ENCODE assay signal across 15 cellular contexts in the genomic region with DNA sequence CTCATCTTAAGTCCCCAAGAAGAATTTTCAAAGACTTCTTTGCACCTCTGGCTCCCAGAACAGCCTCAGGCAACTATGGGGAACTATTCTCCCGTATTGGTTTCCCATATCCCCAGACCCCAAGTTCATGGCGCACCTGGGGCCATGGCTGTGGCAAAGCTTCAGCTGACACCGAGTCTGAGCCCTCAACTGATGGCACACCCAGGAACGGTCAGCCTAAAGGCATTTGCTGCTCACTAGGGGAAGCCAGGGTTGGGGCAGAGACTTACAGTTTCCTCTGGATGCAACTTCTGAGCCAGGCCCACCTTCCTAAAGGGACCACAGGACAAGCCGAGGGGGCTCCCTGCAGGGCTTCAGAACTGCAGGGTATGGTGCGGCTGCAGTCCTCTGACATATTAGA. TPM values are rescaled to one million over a fixed set of nuclear protein-coding genes. Genes with fewer than 3 reads are reported as not detected.
DNase-seq lines count a peak whose midpoint lies in the region; ATAC-seq and TF ChIP-seq lines count a peak whose summit lies in the region.
"Had no signal": no experiment of that assay in that cellular context is flagged by ENCODE, and none has a peak within 500 bp of the region (broad histone marks: within the 10 kb centered on the region; RNA-seq: fewer than 3 reads in every experiment).

No MANE protein-coding gene starts in this region.

- H3K4me3 ChIP-seq in CD8-positive, alpha-beta memory T cell (ENCODE audit: low read length): no peak overlapping the region
- H3K4me3 ChIP-seq in HCT116 (replicated peaks in 1 of 2; ENCODE audit: low read depth in 1 of 2, low read length in 2 of 2) (peak overlapping the region in 1 of 2 experiments; percentile 11; a peak in 1 of 4 replicates), trophoblast cell (ENCODE audit: low read depth, low read length) (no peak overlapping the region)
- H3K4me3 ChIP-seq: coronary artery had no signal

- WGBS in trophoblast cell (ENCODE audit: extremely low coverage, insufficient coverage, insufficient read length): no CpG with 5 or more reads among the region's 6 CpGs

- POLR2A ChIA-PET in CD8-positive, alpha-beta memory T cell (lab: Charles Lee): no interaction called here
- POLR2A ChIA-PET in HCT116 (lab: Charles Lee): no interaction called here
- POLR2A ChIA-PET in RWPE1 (lab: Yijun Ruan, JAX; ENCODE audit: low non-redundant PET): no interaction called here

- no peak overlapping the region for H4K8ac ChIP-seq in trophoblast cell (ENCODE audit: low read depth, low read length)

- peak overlapping the region; percentile 27 for H2BK12ac ChIP-seq in trophoblast cell (ENCODE audit: low read length)

- no peak overlapping the region for H3K4ac ChIP-seq in trophoblast cell (ENCODE audit: low read depth, low read length)

- no peak overlapping the region for H4K12ac ChIP-seq in trophoblast cell (ENCODE audit: low read depth, low read length)

- intact Hi-C loops in HCT116 (cut with micrococcal nuclease): no loop called here

- no peaks in the 10 kb centered on the region for H3K9me2 ChIP-seq in HCT116 (ENCODE audit: insufficient read depth)

- CTCF ChIA-PET in CD8-positive, alpha-beta memory T cell (lab: Charles Lee): no interaction called here
- CTCF ChIA-PET in HCT116 (lab: Charles Lee) (no interaction called here), RWPE1 (lab: Yijun Ruan, JAX) (no interaction called here)

- H3K18ac ChIP-seq in trophoblast cell (ENCODE audit: low read length): peak overlapping the region; percentile 16

- no peaks in the 10 kb centered on the region for H4K20me1 ChIP-seq in HCT116 (ENCODE audit: insufficient read depth)

- H3K23ac ChIP-seq in trophoblast cell (ENCODE audit: low read length): no peak overlapping the region

- RAD21 ChIA-PET in HCT116 (lab: Charles Lee; ENCODE audit: low non-redundant PET in 1 of 2, low total read pairs in 2 of 2, uncharacterized antibody in 2 of 2, unreplicated experiment in 2 of 2): no interaction called here

- no peak for TF ChIP-seq CTCF in HCT116 (IDR thresholded peaks at IDR 0.05 in 2 of 3, conservative IDR thresholded peaks at IDR 0.05 in 1 of 3; ENCODE audit: borderline replicate concordance in 1 of 3, insufficient read depth in 1 of 3, low read depth in 2 of 3, low read length in 2 of 3)
- TF ChIP-seq CTCF in brain (conservative IDR thresholded peaks at IDR 0.05): no peak
- no peak for TF ChIP-seq CTCF in RWPE1 (conservative IDR thresholded peaks at IDR 0.05; ENCODE audit: low read depth)

- peaks cover 0 to 2% (median 0%) of the 10 kb centered on the region in 5 donors for H3K9me3 Mint-ChIP-seq in CD8-positive, alpha-beta memory T cell
- H3K9me3 Mint-ChIP-seq in brain: peaks cover 0 to 5% (median 0%) of the 10 kb centered on the region in 5 experiments
- H3K9me3 Mint-ChIP-seq: activated naive CD4-positive, alpha-beta T cell treated with anti-CD3 and anti-CD28 coated beads, Interleukin-2, amount 50 U/mL, for 24 hours; immature natural killer cell had no signal

- H4K91ac ChIP-seq in trophoblast cell (ENCODE audit: low read depth, low read length): peak overlapping the region; percentile 41

- peak overlapping the region; percentile 2 for H2BK5ac ChIP-seq in trophoblast cell (ENCODE audit: low read depth, low read length, poor library complexity)

- peak overlapping the region; percentile 60 for H2AK5ac ChIP-seq in trophoblast cell (ENCODE audit: low read length)

- no peak for DNase-seq in CD8-positive, alpha-beta memory T cell
- no peak for DNase-seq in HCT116 (ENCODE audit: low read depth, low spot score)
- DNase-seq in trophoblast cell: no peak
- DNase-seq in RWPE1 (ENCODE audit: low spot score): no peak
- no peak for DNase-seq in foreskin melanocyte
- DNase-seq: activated CD4-positive, alpha-beta T cell treated with anti-CD3 and anti-CD28 coated beads, Interleukin-2, amount 50 U/mL, for 1 hour; immature natural killer cell; midbrain had no signal

- H3K27me3 Mint-ChIP-seq in CD8-positive, alpha-beta memory T cell: peaks cover 7 to 10% of the 10 kb centered on the region in 2 donors
- no peaks in the 10 kb centered on the region for H3K27me3 Mint-ChIP-seq in brain
- H3K27me3 Mint-ChIP-seq: activated naive CD4-positive, alpha-beta T cell treated with anti-CD3 and anti-CD28 coated beads, Interleukin-2, amount 50 U/mL, for 24 hours had no signal

- H3K36me3 Mint-ChIP-seq in CD8-positive, alpha-beta memory T cell: no peaks in the 10 kb centered on the region
- no peaks in the 10 kb centered on the region for H3K36me3 Mint-ChIP-seq in brain
- H3K36me3 Mint-ChIP-seq: activated naive CD4-positive, alpha-beta T cell treated with anti-CD3 and anti-CD28 coated beads, Interleukin-2, amount 50 U/mL, for 24 hours; immature natural killer cell had no signal

- H2AFZ ChIP-seq in HCT116 (ENCODE audit: low read depth, low read length, poor library complexity, severe bottlenecking) (no peak overlapping the region), trophoblast cell (ENCODE audit: insufficient read depth, low read length, poor library complexity) (no peak overlapping the region)

- H3K4me3 Mint-ChIP-seq in CD8-positive, alpha-beta memory T cell: peak overlapping the region; percentile 70 to 91 (median 74)
- no peak overlapping the region for H3K4me3 Mint-ChIP-seq in brain
- H3K4me3 Mint-ChIP-seq: activated naive CD4-positive, alpha-beta T cell treated with anti-CD3 and anti-CD28 coated beads, Interleukin-2, amount 50 U/mL, for 24 hours; immature natural killer cell had no signal

- no peak for TF ChIP-seq POLR2A in HCT116 (IDR thresholded peaks at IDR 0.05; ENCODE audit: borderline replicate concordance, extremely low read depth, insufficient read depth, insufficient read length)

- no peaks in the 10 kb centered on the region for H3K9me3 ChIP-seq in CD8-positive, alpha-beta memory T cell (ENCODE audit: low read length)
- no peaks in the 10 kb centered on the region for H3K9me3 ChIP-seq in HCT116 (ENCODE audit: control insufficient read depth in 1 of 2, insufficient read depth in 1 of 2, low read depth in 1 of 2, low read length in 2 of 2)
- no peaks in the 10 kb centered on the region for H3K9me3 ChIP-seq in trophoblast cell (ENCODE audit: insufficient read depth, low read depth, low read length)

- H3K4me1 Mint-ChIP-seq in CD8-positive, alpha-beta memory T cell: peaks cover 24 to 43% (median 33%) of the 10 kb centered on the region in 3 donors
- H3K4me1 Mint-ChIP-seq in brain: peaks cover 80% of the 10 kb centered on the region

- H3K4me2 ChIP-seq in HCT116 (ENCODE audit: low read length) (peak overlapping the region; percentile 67), trophoblast cell (ENCODE audit: low read length) (no peak overlapping the region)

- H3K27me3 ChIP-seq in CD8-positive, alpha-beta memory T cell (ENCODE audit: insufficient read depth, low read length, poor library complexity, severe bottlenecking): no peaks in the 10 kb centered on the region
- H3K27me3 ChIP-seq in HCT116 (ENCODE audit: insufficient read depth, low read length): no peaks in the 10 kb centered on the region
- H3K27me3 ChIP-seq in trophoblast cell (ENCODE audit: insufficient read depth, low read length): no peaks in the 10 kb centered on the region

- H3K9ac ChIP-seq in HCT116 (ENCODE audit: low read length): no peak overlapping the region; the same call in 1 of the 2 replicates
- H3K9ac ChIP-seq in trophoblast cell (ENCODE audit: low read length): no peak overlapping the region

- H3K14ac ChIP-seq in trophoblast cell (ENCODE audit: low read length): peak overlapping the region; percentile 52

- TF ChIP-seq RAD21 in HCT116 (IDR thresholded peaks at IDR 0.05; ENCODE audit: low read depth): no peak

- no peaks in the 10 kb centered on the region for H3K79me2 ChIP-seq in HCT116 (ENCODE audit: insufficient read depth, low read length)
- peaks cover 6% of the 10 kb centered on the region for H3K79me2 ChIP-seq in trophoblast cell (ENCODE audit: control insufficient read depth, insufficient read depth, low read length, poor library complexity)

- no peak overlapping the region for H3K27ac ChIP-seq in CD8-positive, alpha-beta memory T cell (ENCODE audit: low read depth, low read length)
- peak overlapping the region; percentile 16; the same call in 1 of the 2 replicates for H3K27ac ChIP-seq in HCT116 (ENCODE audit: low read depth, low read length)
- no peak overlapping the region for H3K27ac ChIP-seq in trophoblast cell (ENCODE audit: low read depth, low read length)
- no peak overlapping the region; the same call in 1 of the 2 replicates for H3K27ac ChIP-seq in RWPE1
- H3K27ac ChIP-seq: C4-2B, coronary artery had no signal

- H3K4me1 ChIP-seq in CD8-positive, alpha-beta memory T cell (ENCODE audit: insufficient read depth, low read length): peaks cover 15% of the 10 kb centered on the region
- peaks cover 28 to 65% of the 10 kb centered on the region in 2 experiments for H3K4me1 ChIP-seq in HCT116 (ENCODE audit: control insufficient read depth in 1 of 2, insufficient read depth in 2 of 2, low read length in 2 of 2)
- H3K4me1 ChIP-seq in trophoblast cell (ENCODE audit: control insufficient read depth in 1 of 2, insufficient read depth in 2 of 2, low read length in 2 of 2): peaks cover 41 to 50% of the 10 kb centered on the region in 2 experiments

- H2BK120ac ChIP-seq in trophoblast cell (ENCODE audit: insufficient read depth, low read length, poor library complexity): peak overlapping the region; percentile 23

- peaks cover 50% of the 10 kb centered on the region for H3K79me1 ChIP-seq in trophoblast cell (ENCODE audit: low read length)

- ATAC-seq in HCT116: no peak
- no peak for ATAC-seq in GM21515 (IDR thresholded peaks at IDR 0.05; ENCODE audit: unreplicated experiment)

- peak overlapping the region; percentile 13 to 93 (median 82) for H3K27ac Mint-ChIP-seq in CD8-positive, alpha-beta memory T cell
- H3K27ac Mint-ChIP-seq in brain: peak overlapping the region in 4 of 5 experiments; percentile 89 to 99 (median 94)
- H3K27ac Mint-ChIP-seq: activated naive CD4-positive, alpha-beta T cell treated with anti-CD3 and anti-CD28 coated beads, Interleukin-2, amount 50 U/mL, for 24 hours; immature natural killer cell had no signal

- H3K36me3 ChIP-seq in CD8-positive, alpha-beta memory T cell (ENCODE audit: insufficient read depth, low read length): no peaks in the 10 kb centered on the region
- H3K36me3 ChIP-seq in HCT116 (ENCODE audit: control insufficient read depth in 1 of 2, insufficient read depth in 2 of 2, low read length in 2 of 2) (no peaks in the 10 kb centered on the region), trophoblast cell (ENCODE audit: control insufficient read depth in 1 of 2, insufficient read depth in 2 of 2, low read length in 2 of 2) (no peaks in the 10 kb centered on the region)

- BruUV-seq in HCT116 (replicated peaks; lab: Mats Ljungman, UMichigan): no TSS peak

RNA-seq across cellular contexts. Expression of gene CPA1, which starts 13.7 kb away (rescaled TPM):
- not detected for total RNA-seq in CD8-positive, alpha-beta memory T cell
- polyA plus RNA-seq in CD8-positive, alpha-beta memory T cell: not detected
- total RNA-seq in HCT116 (2021; ENCODE audit: unreplicated experiment): 11.9 TPM
- not detected in 2 replicates for polyA plus RNA-seq in HCT116 (2012)
- not detected for polyA plus RNA-seq in brain (ENCODE audit: insufficient read depth, low read depth, low replicate concordance)
- 0.14 TPM in 2 replicates for polyA plus RNA-seq in trophoblast cell (2013)
- total RNA-seq: renal cortical epithelial cell; T-helper 1 cell treated with Interleukin-12 subunit alpha and Interleukin-12 subunit beta and Interleukin-4 antibody, amounts not matched to agents 30 ng/mL and 1 ng/mL, for 36 hours had no signal
- polyA plus RNA-seq: immature natural killer cell had no signal

RNA-seq across cellular contexts. Expression of gene CPA5, which starts 21.9 kb away (rescaled TPM):
- 1 to 10 TPM; 1.0 to 2.0 TPM for total RNA-seq in CD8-positive, alpha-beta memory T cell
- polyA plus RNA-seq in CD8-positive, alpha-beta memory T cell: 30.5 TPM
- total RNA-seq in HCT116 (2021; ENCODE audit: unreplicated experiment): not detected
- 0.08 TPM in 1 of 2 replicates, not detected in the other for polyA plus RNA-seq in HCT116 (2012)
- polyA plus RNA-seq in brain (ENCODE audit: insufficient read depth, low read depth, low replicate concordance): 2.3 TPM
- 0.07 and 0.32 TPM in 2 replicates for polyA plus RNA-seq in trophoblast cell (2013)
- total RNA-seq: renal cortical epithelial cell had no signal
- polyA plus RNA-seq: immature natural killer cell had no signal

Comparison
In these comparisons a context has a peak if more than half of its experiments do, and no peak if none do; other contexts are left out.
1. H3K4me3 Mint-ChIP-seq: peak in CD8-positive, alpha-beta memory T cell (7 of 7); none in brain (0 of 5).
2. RNA of gene CPA1, which starts 13.7 kb away (total RNA-seq): 11.9 TPM in HCT116 (single experiment); not detected in CD8-positive, alpha-beta memory T cell; every median in the first group is over 10 times any median in the second.